Comparison of ENCODE assay signal across 8 cellular contexts in genomic region chr11:7577226-7577882, GRCh38.
DNase-seq lines count a peak whose midpoint lies in the region; ATAC-seq and TF ChIP-seq lines count a peak whose summit lies in the region.

No MANE protein-coding gene starts in this region.

- DNase-seq in left kidney (ENCODE audit: low read depth, low spot score) = peak; percentile 52
- no peak for DNase-seq in stimulated activated effector memory CD8-positive, alpha-beta T cell treated with anti-CD3 and anti-CD28 coated beads, Interleukin-12 subunit alpha, Interleukin-12 subunit beta, amount 100 ng/mL, for 72 hours (ENCODE audit: low spot score in 2 of 2)
- no peak for DNase-seq in NCI-H2029 treated with DMSO at 0.1 percent for 48 hours (lab: John Stamatoyannopoulos, UW)
- no peak for DNase-seq in GF-D8 (lab: John Stamatoyannopoulos, UW)
- no peak for DNase-seq in Karpas-422

- no peaks in the 10 kb centered on the region for H3K9me3 Mint-ChIP-seq in brain
- H3K9me3 Mint-ChIP-seq in stimulated activated effector memory CD8-positive, alpha-beta T cell treated with anti-CD3 and anti-CD28 coated beads, Interleukin-12 subunit alpha, Interleukin-12 subunit beta, amount 100 ng/mL, for 72 hours = no peaks in the 10 kb centered on the region

- H3K36me3 ChIP-seq in Karpas-422 (ENCODE audit: insufficient read depth, low read length) = no peaks in the 10 kb centered on the region

- H3K27me3 Mint-ChIP-seq in brain = peaks cover 3% of the 10 kb centered on the region

- H3K4me2 ChIP-seq in Karpas-422 (ENCODE audit: low read depth, low read length, poor library complexity, severe bottlenecking) = no peak overlapping the region

- no peak for TF ChIP-seq CTCF in brain (conservative IDR thresholded peaks at IDR 0.05)

- H3K27ac Mint-ChIP-seq in brain = peak overlapping the region; percentile 76 to 97 (median 92)
- no peak overlapping the region for H3K27ac Mint-ChIP-seq in stimulated activated effector memory CD8-positive, alpha-beta T cell treated with anti-CD3 and anti-CD28 coated beads, Interleukin-12 subunit alpha, Interleukin-12 subunit beta, amount 100 ng/mL, for 72 hours

- peaks cover 75% of the 10 kb centered on the region for H3K4me1 Mint-ChIP-seq in brain
- H3K4me1 Mint-ChIP-seq in stimulated activated effector memory CD8-positive, alpha-beta T cell treated with anti-CD3 and anti-CD28 coated beads, Interleukin-12 subunit alpha, Interleukin-12 subunit beta, amount 100 ng/mL, for 72 hours = peaks cover 34% of the 10 kb centered on the region

- no peak overlapping the region for H3K9ac ChIP-seq in Karpas-422 (ENCODE audit: low read length)

- H3K4me3 ChIP-seq in Karpas-422 (ENCODE audit: low read length) = no peak overlapping the region

- no peaks in the 10 kb centered on the region for H3K9me2 ChIP-seq in Karpas-422 (replicated peaks; ENCODE audit: insufficient read depth, low read length)

- no peak overlapping the region for H3K27ac ChIP-seq in Karpas-422 (ENCODE audit: low read length)

- H2AFZ ChIP-seq in Karpas-422 (ENCODE audit: low read length) = no peak overlapping the region

- H3K79me2 ChIP-seq in Karpas-422 (ENCODE audit: low read length) = no peaks in the 10 kb centered on the region

- no peaks in the 10 kb centered on the region for H3K27me3 ChIP-seq in Karpas-422 (ENCODE audit: low read length)

- H3K9me3 ChIP-seq in Karpas-422 (ENCODE audit: low read length) = no peaks in the 10 kb centered on the region

- peak overlapping the region; percentile 46 to 82 (median 79) for H3K4me3 Mint-ChIP-seq in brain
- H3K4me3 Mint-ChIP-seq in stimulated activated effector memory CD8-positive, alpha-beta T cell treated with anti-CD3 and anti-CD28 coated beads, Interleukin-12 subunit alpha, Interleukin-12 subunit beta, amount 100 ng/mL, for 72 hours = peak overlapping the region; percentile 34

- ATAC-seq in HG03108 (IDR thresholded peaks at IDR 0.05; ENCODE audit: unreplicated experiment) (peak; percentile 4), HG03460 (IDR thresholded peaks at IDR 0.05; ENCODE audit: unreplicated experiment) (no peak)
- ATAC-seq in stimulated activated effector memory CD8-positive, alpha-beta T cell treated with anti-CD3 and anti-CD28 coated beads, Interleukin-12 subunit alpha, Interleukin-12 subunit beta, amount 100 ng/mL, for 72 hours = no peak

- H3K36me3 Mint-ChIP-seq in brain = no peaks in the 10 kb centered on the region
- no peaks in the 10 kb centered on the region for H3K36me3 Mint-ChIP-seq in stimulated activated effector memory CD8-positive, alpha-beta T cell treated with anti-CD3 and anti-CD28 coated beads, Interleukin-12 subunit alpha, Interleukin-12 subunit beta, amount 100 ng/mL, for 72 hours

- peaks cover 21% of the 10 kb centered on the region; the same call in 1 of the 2 replicates for H4K20me1 ChIP-seq in Karpas-422 (ENCODE audit: insufficient read depth, low read depth, low read length)

- no peaks in the 10 kb centered on the region for H3K4me1 ChIP-seq in Karpas-422 (ENCODE audit: low read length)
